ENCODE assay signal across 8 cellular contexts in the genomic region with DNA sequence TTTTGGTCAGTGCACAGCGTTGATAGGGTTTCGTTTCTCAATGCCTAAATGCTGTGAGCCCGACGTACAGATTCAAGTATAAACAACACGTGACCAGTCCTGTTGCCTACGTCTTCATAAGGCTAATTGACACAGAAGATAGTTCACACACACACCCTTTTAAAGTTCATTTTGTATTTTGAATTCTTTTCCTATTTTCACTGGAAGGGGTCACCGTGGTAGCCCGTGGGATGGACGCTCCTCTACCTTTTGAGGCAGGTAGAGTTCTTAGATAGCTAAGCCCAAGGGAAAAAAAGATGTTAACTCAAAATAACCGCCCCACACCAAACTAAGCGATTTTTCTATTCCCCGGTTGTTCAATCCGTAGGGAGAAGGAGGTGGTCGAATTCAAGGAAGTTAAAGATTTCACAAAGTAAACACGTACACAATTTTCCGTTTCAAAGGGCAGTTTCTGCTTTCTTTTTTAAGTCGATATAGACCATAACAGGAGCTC. TPM values are rescaled to one million over a fixed set of nuclear protein-coding genes. Genes with fewer than 3 reads are reported as not detected.
DNase-seq lines count a peak whose midpoint lies in the region; ATAC-seq, FAIRE-seq and TF ChIP-seq lines count a peak whose summit lies in the region.

No MANE protein-coding gene starts in this region.

- intact Hi-C loops in naive thymus-derived CD4-positive, alpha-beta T cell (cut with micrococcal nuclease): loop anchor here (1.0 to 5.0 kb wide), 10 partner anchors 11 to 400 kb away; partner anchors contain the start of genes RP9 (in 2 of the 2) and LSM5 (in 1 of the 2)
- intact Hi-C loops in vagina (cut with DNase I): loop anchor here (1.0 to 5.0 kb wide), 2 partner anchors 53 to 393 kb away; partner anchors contain the start of gene AVL9

- TF ChIP-seq POLR2A in GM12892 (IDR thresholded peaks at IDR 0.05; ENCODE audit: low read depth, low read length) (no peak), vagina (IDR thresholded peaks at IDR 0.05) (peak in 1 of 2 donors; percentile 30)

- CTCF ChIA-PET in naive thymus-derived CD4-positive, alpha-beta T cell (lab: Charles Lee): interaction anchor here (0.8 to 5.0 kb wide), 5 partner anchors 17 to 395 kb away, joined by 3 to 21 read pairs (median 3); partner anchors contain the start of gene AVL9

- H3K4me1 ChIP-seq in naive thymus-derived CD4-positive, alpha-beta T cell (ENCODE audit: control insufficient read depth in 2 of 2, insufficient read depth in 2 of 2, low read length in 2 of 2): peaks cover 27 to 33% of the 10 kb centered on the region in 2 donors
- peaks cover 51% of the 10 kb centered on the region for H3K4me1 ChIP-seq in vagina

- H3K4me1 Mint-ChIP-seq in endothelial cell (ENCODE audit: unreplicated experiment): peaks cover 68% of the 10 kb centered on the region
- H3K4me1 Mint-ChIP-seq in naive thymus-derived CD4-positive, alpha-beta T cell: peaks cover 38 to 66% (median 61%) of the 10 kb centered on the region in 7 donors

- no peak for TF ChIP-seq CTCF in WERI-Rb-1 (IDR thresholded peaks at IDR 0.05; ENCODE audit: low read depth, low read length)
- no peak for TF ChIP-seq CTCF in endothelial cell (IDR thresholded peaks at IDR 0.05; ENCODE audit: unreplicated experiment)
- no peak for TF ChIP-seq CTCF in vagina (IDR thresholded peaks at IDR 0.05)

- H3K4me3 ChIP-seq in WERI-Rb-1 (ENCODE audit: low read depth, low read length): peak overlapping the region; percentile 99
- H3K4me3 ChIP-seq in naive thymus-derived CD4-positive, alpha-beta T cell (ENCODE audit: low read length): peak overlapping the region; percentile 76
- peak overlapping the region; percentile 88 to 95 for H3K4me3 ChIP-seq in vagina

- peaks cover 16% of the 10 kb centered on the region for H3K36me3 Mint-ChIP-seq in endothelial cell (ENCODE audit: low read depth, unreplicated experiment)
- peaks cover 0 to 9% (median 4%) of the 10 kb centered on the region in 5 donors for H3K36me3 Mint-ChIP-seq in naive thymus-derived CD4-positive, alpha-beta T cell

- H3K36me3 ChIP-seq in WERI-Rb-1 (peaks cover 3% of the 10 kb centered on the region), vagina (no peaks in the 10 kb centered on the region)
- no peaks in the 10 kb centered on the region for H3K36me3 ChIP-seq in naive thymus-derived CD4-positive, alpha-beta T cell (ENCODE audit: control insufficient read depth in 2 of 3, insufficient read depth in 3 of 3, low read length in 3 of 3)

- H3K27ac ChIP-seq in WERI-Rb-1: peak overlapping the region; percentile 97
- H3K27ac ChIP-seq in naive thymus-derived CD4-positive, alpha-beta T cell (ENCODE audit: low read depth, low read length): peak overlapping the region; percentile 94
- H3K27ac ChIP-seq in vagina: peak overlapping the region; percentile 99

- peak overlapping the region; percentile 98 for H3K27ac Mint-ChIP-seq in endothelial cell (ENCODE audit: unreplicated experiment)
- peak overlapping the region; percentile 95 to 100 (median 99) for H3K27ac Mint-ChIP-seq in naive thymus-derived CD4-positive, alpha-beta T cell

- H3K9me3 ChIP-seq in WERI-Rb-1 (ENCODE audit: severe bottlenecking): no peaks in the 10 kb centered on the region
- H3K9me3 ChIP-seq in naive thymus-derived CD4-positive, alpha-beta T cell (ENCODE audit: control insufficient read depth in 2 of 3, low read length in 3 of 3): no peaks in the 10 kb centered on the region
- no peaks in the 10 kb centered on the region for H3K9me3 ChIP-seq in vagina

- peaks cover 33% of the 10 kb centered on the region for H3K27me3 Mint-ChIP-seq in endothelial cell (ENCODE audit: unreplicated experiment)
- H3K27me3 Mint-ChIP-seq in naive thymus-derived CD4-positive, alpha-beta T cell: peaks cover 0 to 2% (median 0%) of the 10 kb centered on the region in 5 donors

- POLR2A ChIA-PET in naive thymus-derived CD4-positive, alpha-beta T cell (lab: Charles Lee): interaction anchor here (0.6 to 6.4 kb wide), 18 partner anchors 9 to 401 kb away, joined by 3 to 78 read pairs (median 6); partner anchors contain the start of genes AVL9, LSM5 and NT5C3A

- peak; percentile 83 for FAIRE-seq in GM12892 (lab: Jason Lieb, UNC)

- H3K27me3 ChIP-seq in WERI-Rb-1 (ENCODE audit: insufficient read depth, low read depth, severe bottlenecking) (no peaks in the 10 kb centered on the region), vagina (no peaks in the 10 kb centered on the region)
- no peaks in the 10 kb centered on the region for H3K27me3 ChIP-seq in naive thymus-derived CD4-positive, alpha-beta T cell (ENCODE audit: control insufficient read depth in 2 of 2, insufficient read depth in 2 of 2, low read length in 2 of 2)

- peak; percentile 31 for ATAC-seq in HG02870 (IDR thresholded peaks at IDR 0.05; ENCODE audit: unreplicated experiment)
- ATAC-seq in naive thymus-derived CD4-positive, alpha-beta T cell: peak; percentile 46

- peak overlapping the region; percentile 98 for H3K4me3 Mint-ChIP-seq in endothelial cell (ENCODE audit: unreplicated experiment)
- peak overlapping the region; percentile 90 to 100 (median 98) for H3K4me3 Mint-ChIP-seq in naive thymus-derived CD4-positive, alpha-beta T cell

- DNase-seq in AML-193 (lab: John Stamatoyannopoulos, UW): peak; percentile 52 to 78
- DNase-seq in GM12892 (ENCODE audit: insufficient read length): peak; percentile 24
- peak; percentile 41 for DNase-seq in NCI-H2081 treated with DMSO at 0.1 percent for 48 hours (lab: John Stamatoyannopoulos, UW)
- no peak for DNase-seq in WERI-Rb-1
- DNase-seq in endothelial cell (ENCODE audit: low spot score): no peak
- DNase-seq in naive thymus-derived CD4-positive, alpha-beta T cell: peak in 8 of 9 donors; percentile 27 to 77 (median 67)
- DNase-seq in vagina (ENCODE audit: extremely low spot score in 2 of 2): no peak

- no peaks in the 10 kb centered on the region for H3K9me3 Mint-ChIP-seq in endothelial cell (ENCODE audit: unreplicated experiment)
- peaks cover 0 to 3% (median 0%) of the 10 kb centered on the region in 11 donors for H3K9me3 Mint-ChIP-seq in naive thymus-derived CD4-positive, alpha-beta T cell

RNA-seq across cellular contexts. Expression of gene KBTBD2, which starts 1.0 kb away (rescaled TPM):
- 10.0 TPM for polyA plus RNA-seq in GM12892 (2012; ENCODE audit: missing spikeins)
- total RNA-seq in endothelial cell (ENCODE audit: unreplicated experiment): 53.6 TPM
- 100 to 1,000 TPM in 2 of 5 experiments, 10 to 100 TPM in 3; 46.8 to 116 (median 66.3) TPM for total RNA-seq in naive thymus-derived CD4-positive, alpha-beta T cell
- 10 to 100 TPM; 18.4 to 22.5 TPM for polyA plus RNA-seq in naive thymus-derived CD4-positive, alpha-beta T cell
- total RNA-seq in vagina: 30.0 TPM

Comparison
In these comparisons a context has a peak if more than half of its experiments do, and no peak if none do; other contexts are left out.
1. DNase-seq: peak in AML-193 (2 of 2), GM12892 (single experiment), NCI-H2081 treated with DMSO at 0.1 percent for 48 hours (single experiment) and naive thymus-derived CD4-positive, alpha-beta T cell (8 of 9); none in WERI-Rb-1 (single experiment), endothelial cell (single experiment) and vagina (0 of 2).
2. Peak in every context shown above with its lines, with median percentiles within 50 percentile points of each other: H3K27ac ChIP-seq and H3K4me3 ChIP-seq.